ENCODE assay signal across 13 cellular contexts in the genomic region with DNA sequence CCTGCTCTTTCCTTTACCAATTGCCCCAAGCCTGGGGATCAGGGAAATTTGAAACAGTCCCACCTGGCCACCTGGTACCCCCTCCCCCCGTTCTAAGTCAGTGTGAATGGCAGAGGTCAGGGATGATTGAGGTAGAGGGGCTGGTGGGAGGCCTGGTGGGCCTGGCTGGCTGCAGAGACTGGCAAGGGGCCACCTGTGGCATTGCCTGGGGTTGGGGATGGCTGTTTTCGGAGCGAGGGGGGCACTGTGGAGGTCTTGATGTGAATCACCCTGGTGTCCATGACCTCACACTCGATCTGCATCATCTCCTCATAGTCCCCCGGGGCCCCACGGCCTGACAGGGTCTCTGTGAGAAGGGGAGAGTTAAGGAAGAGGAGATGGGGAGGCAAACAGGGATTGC. TPM values are rescaled to one million over a fixed set of nuclear protein-coding genes. Genes with fewer than 3 reads are reported as not detected.
DNase-seq lines count a peak whose midpoint lies in the region; ATAC-seq and TF ChIP-seq lines count a peak whose summit lies in the region.
"Had no signal": no experiment of that assay in that cellular context is flagged by ENCODE, and none has a peak within 500 bp of the region (broad histone marks: within the 10 kb centered on the region; RNA-seq: fewer than 3 reads in every experiment).

No MANE protein-coding gene starts in this region.

- H3K4me3 ChIP-seq in gastroesophageal sphincter: no peak overlapping the region
- H3K4me3 ChIP-seq: skin epidermis had no signal

- 60 to 65% methylated on average over 1 to 2 of the region's 6 CpGs for WGBS in gastroesophageal sphincter (ENCODE audit: low coverage in 1 of 2), 2 donors

- DNase-seq in ELR (ENCODE audit: low read depth) (peak; percentile 43), T-cell (no peak)
- DNase-seq: activated CD4-positive, alpha-beta T cell treated with anti-CD3 and anti-CD28 coated beads, Interleukin-2, amount 10 ng/mL, durations not matched to agents 24 days and 14 days; activated naive CD4-positive, alpha-beta T cell treated with anti-CD3 and anti-CD28 coated beads, Interleukin-2, amount 10 ng/mL, durations not matched to agents 7 days and 5 days; DMS79; HCEC 1CT; islet precursor cell; NCI-H2029; NK-92 treated with Interleukin-12 subunit alpha and Interleukin-12 subunit beta, amount 100 ng/mL, for 24 hours had no signal

- TF ChIP-seq POLR2A in gastroesophageal sphincter (IDR thresholded peaks at IDR 0.05): no peak

- peaks cover 0 to 57% of the 10 kb centered on the region in 2 donors for H3K36me3 ChIP-seq in gastroesophageal sphincter

- H3K27ac Mint-ChIP-seq in T-cell: peak overlapping the region in 1 of 2 donors; percentile 44
- H3K27ac Mint-ChIP-seq: activated CD4-positive, alpha-beta T cell treated with anti-CD3 and anti-CD28 coated beads, Interleukin-2, amount 10 ng/mL, durations not matched to agents 24 days and 14 days; activated naive CD4-positive, alpha-beta T cell treated with anti-CD3 and anti-CD28 coated beads, Interleukin-2, amount 10 ng/mL, durations not matched to agents 7 days and 5 days had no signal

- ATAC-seq in gastroesophageal sphincter: no peak
- ATAC-seq in T-cell (replicated peaks in 1 of 4): no peak
- no peak for ATAC-seq in GM21723 (IDR thresholded peaks at IDR 0.05; ENCODE audit: unreplicated experiment)

- H3K27ac ChIP-seq in gastroesophageal sphincter: peak overlapping the region in 3 of 4 donors; percentile 22 to 86 (median 77)
- H3K27ac ChIP-seq: KMS-11 had no signal

- no peaks in the 10 kb centered on the region for H3K9me3 ChIP-seq in gastroesophageal sphincter

- no peaks in the 10 kb centered on the region for H3K27me3 ChIP-seq in gastroesophageal sphincter

- H3K9me3 Mint-ChIP-seq in T-cell: no peaks in the 10 kb centered on the region
- H3K9me3 Mint-ChIP-seq: activated CD4-positive, alpha-beta T cell treated with anti-CD3 and anti-CD28 coated beads, Interleukin-2, amount 10 ng/mL, durations not matched to agents 24 days and 14 days; activated naive CD4-positive, alpha-beta T cell treated with anti-CD3 and anti-CD28 coated beads, Interleukin-2, amount 10 ng/mL, durations not matched to agents 7 days and 5 days had no signal

- H3K4me1 ChIP-seq in gastroesophageal sphincter: peaks cover 5 to 66% (median 43%) of the 10 kb centered on the region in 3 donors

- no peak for TF ChIP-seq EP300 in gastroesophageal sphincter (IDR thresholded peaks at IDR 0.05)

- peaks cover 11 to 22% (median 12%) of the 10 kb centered on the region in 3 donors for H3K4me1 Mint-ChIP-seq in T-cell

- POLR2A ChIA-PET in T-cell (lab: Charles Lee): no interaction called here

- CTCF ChIA-PET in T-cell (lab: Charles Lee): no interaction called here

- H3K27me3 Mint-ChIP-seq in T-cell: no peaks in the 10 kb centered on the region
- H3K27me3 Mint-ChIP-seq: activated CD4-positive, alpha-beta T cell treated with anti-CD3 and anti-CD28 coated beads, Interleukin-2, amount 10 ng/mL, durations not matched to agents 24 days and 14 days; activated naive CD4-positive, alpha-beta T cell treated with anti-CD3 and anti-CD28 coated beads, Interleukin-2, amount 10 ng/mL, durations not matched to agents 7 days and 5 days had no signal

- H3K4me3 Mint-ChIP-seq in T-cell: no peak overlapping the region
- H3K4me3 Mint-ChIP-seq: activated CD4-positive, alpha-beta T cell treated with anti-CD3 and anti-CD28 coated beads, Interleukin-2, amount 10 ng/mL, durations not matched to agents 24 days and 14 days; activated naive CD4-positive, alpha-beta T cell treated with anti-CD3 and anti-CD28 coated beads, Interleukin-2, amount 10 ng/mL, durations not matched to agents 7 days and 5 days had no signal

- no peak for TF ChIP-seq CTCF in gastroesophageal sphincter (IDR thresholded peaks at IDR 0.05)

- H3K36me3 Mint-ChIP-seq in T-cell: peaks cover 39% of the 10 kb centered on the region

RNA-seq across cellular contexts. Expression of gene TNXB, which starts 6.5 kb away (rescaled TPM):
- 100 to 1,000 TPM; 148 to 394 (median 190) TPM for total RNA-seq in gastroesophageal sphincter
- 10 to 100 TPM in 4 of 5 donors, 1 to 10 TPM in 1; 8.0 to 20.9 (median 15.4) TPM for total RNA-seq in T-cell

RNA-seq across cellular contexts. Expression of gene ATF6B, which starts 12.4 kb away (rescaled TPM):
- 10 to 100 TPM; 13.3 to 26.9 (median 25.2) TPM for total RNA-seq in gastroesophageal sphincter
- 100 to 1,000 TPM; 106 to 151 (median 145) TPM for total RNA-seq in T-cell

RNA-seq across cellular contexts. Expression of gene FKBPL, which starts 14.5 kb away (rescaled TPM):
- total RNA-seq in gastroesophageal sphincter (1 to 10 TPM; 2.3 to 4.2 (median 3.7) TPM), T-cell (1 to 10 TPM in 4 of 5 donors, under 1 TPM in 1; 0.83 to 3.7 (median 1.5) TPM)

RNA-seq across cellular contexts. Expression of gene PRRT1, which starts 36.1 kb away (rescaled TPM):
- total RNA-seq in gastroesophageal sphincter: 1 to 10 TPM; 1.2 to 4.8 (median 3.1) TPM
- 1 to 10 TPM; 1.7 to 3.3 (median 2.3) TPM for total RNA-seq in T-cell

RNA-seq across cellular contexts. Expression of gene PPT2, which starts 38.3 kb away (rescaled TPM):
- 100 to 1,000 TPM in 1 of 4 donors, 10 to 100 TPM in 3; 16.0 to 120 (median 25.5) TPM for total RNA-seq in gastroesophageal sphincter
- total RNA-seq in T-cell: 10 to 100 TPM; 11.2 to 25.6 (median 19.3) TPM

Comparison
In these comparisons a context has a peak if more than half of its experiments do, and no peak if none do; other contexts are left out.
1. RNA of gene TNXB, which starts 6.5 kb away (total RNA-seq): 148 to 394 TPM in gastroesophageal sphincter; 8.0 to 20.9 TPM in T-cell; every median in the first group is over 4 times any median in the second.